Comparison of ENCODE assay signal across 9 cellular contexts in the genomic region with DNA sequence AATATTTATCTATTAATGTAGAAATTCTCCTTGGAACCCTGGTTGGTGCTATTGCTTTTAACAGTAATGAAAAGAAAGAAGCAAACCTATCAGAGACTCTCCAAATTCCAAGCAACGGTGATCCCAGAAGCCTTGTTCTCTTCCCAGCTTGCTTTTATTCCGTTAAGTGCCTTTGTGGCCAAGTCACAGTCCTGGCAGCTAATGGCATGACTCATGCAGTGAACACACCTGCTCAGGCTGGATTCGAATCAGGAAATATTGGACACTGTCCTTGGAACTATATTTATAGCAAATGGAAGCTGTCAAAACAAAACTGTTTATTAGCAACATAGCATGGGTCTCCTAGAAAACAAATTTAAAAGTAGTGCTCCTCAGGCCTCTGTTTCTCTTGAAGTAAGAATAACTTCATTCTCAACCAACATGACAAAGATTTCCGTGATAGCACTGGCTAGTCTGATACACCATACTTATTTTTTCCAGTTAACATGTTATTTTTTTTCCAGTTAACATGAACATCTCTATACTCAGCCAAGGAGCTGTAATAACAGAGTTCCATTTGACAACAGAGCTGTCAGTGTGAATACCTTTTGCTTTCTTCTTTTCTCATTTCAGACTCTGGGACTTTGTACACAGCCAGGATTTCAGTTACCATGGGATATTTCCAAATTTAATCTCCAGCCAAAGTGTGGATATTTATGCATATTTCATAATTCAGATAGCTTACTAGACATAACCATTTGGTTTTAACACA.
DNase-seq lines count a peak whose midpoint lies in the region; ATAC-seq and TF ChIP-seq lines count a peak whose summit lies in the region.
"Had no signal": no experiment of that assay in that cellular context is flagged by ENCODE, and none has a peak within 500 bp of the region (broad histone marks: within the 10 kb centered on the region; RNA-seq: fewer than 3 reads in every experiment).

No MANE protein-coding gene starts in this region.

- peak overlapping the region in 4 of 5 donors; percentile 22 to 62 (median 48) for H3K27ac ChIP-seq in adrenal gland
- H3K27ac ChIP-seq in vagina: no peak overlapping the region

- H3K4me3 ChIP-seq in adrenal gland (no peak overlapping the region), vagina (no peak overlapping the region)

- DNase-seq in Right ventricle myocardium inferior (ENCODE audit: missing footprints): no peak
- DNase-seq in cardiac septum (ENCODE audit: low spot score): no peak
- DNase-seq in adrenal gland: peak; percentile 68 to 92 (median 81)
- peak in 1 of 2 donors; percentile 43 for DNase-seq in left colon
- DNase-seq in vagina (ENCODE audit: extremely low spot score in 2 of 2): no peak
- no peak for DNase-seq in NCI-H82 treated with DMSO at 0.1 percent for 48 hours (lab: John Stamatoyannopoulos, UW; ENCODE audit: unreplicated experiment)
- DNase-seq: activated CD4-positive, alpha-beta T cell treated with anti-CD3 and anti-CD28 coated beads for 1 hour had no signal

- 18 to 25% (median 20%) methylated on average over 4 of the region's 4 CpGs for WGBS in adrenal gland, 4 donors

- H3K27me3 ChIP-seq in adrenal gland: no peaks in the 10 kb centered on the region
- no peaks in the 10 kb centered on the region for H3K27me3 ChIP-seq in vagina

- TF ChIP-seq POLR2A in adrenal gland (IDR thresholded peaks at IDR 0.05) (no peak), vagina (IDR thresholded peaks at IDR 0.05) (no peak)

- no peaks in the 10 kb centered on the region for H3K9me3 ChIP-seq in adrenal gland (replicated peaks in 1 of 3)
- H3K9me3 ChIP-seq in vagina: no peaks in the 10 kb centered on the region

- no peak for TF ChIP-seq CTCF in adrenal gland (IDR thresholded peaks at IDR 0.05)
- TF ChIP-seq CTCF in vagina (IDR thresholded peaks at IDR 0.05): no peak

- H3K36me3 ChIP-seq in adrenal gland (replicated peaks in 1 of 2) (no peaks in the 10 kb centered on the region), vagina (no peaks in the 10 kb centered on the region)

- intact Hi-C loops in Right ventricle myocardium inferior (cut with DNase I): no loop called here
- intact Hi-C loops in cardiac septum (cut with DNase I): loop anchor here (10.0 kb wide), 1 partner anchor 352 kb away; no protein-coding TSS in a partner anchor
- intact Hi-C loops in adrenal gland (cut with DNase I): no loop called here
- intact Hi-C loops in left colon (cut with DNase I, micrococcal nuclease): no loop called here
- intact Hi-C loops in vagina (cut with DNase I): no loop called here

- ATAC-seq in Right ventricle myocardium inferior (peak; percentile 88), left colon (peak; percentile 56), HG03469 (IDR thresholded peaks at IDR 0.05; ENCODE audit: unreplicated experiment) (no peak), HG03108 (IDR thresholded peaks at IDR 0.05; ENCODE audit: unreplicated experiment) (no peak)

- peaks cover 20 to 24% of the 10 kb centered on the region in 2 donors for H3K4me1 ChIP-seq in adrenal gland (replicated peaks in 1 of 2)
- H3K4me1 ChIP-seq in vagina: peaks cover 23% of the 10 kb centered on the region

Comparison
In these comparisons a context has a peak if more than half of its experiments do, and no peak if none do; other contexts are left out.
1. ATAC-seq: peak in Right ventricle myocardium inferior (single experiment) and left colon (single experiment); none in HG03469 (single experiment) and HG03108 (single experiment).
2. DNase-seq: peak in adrenal gland (7 of 7); none in Right ventricle myocardium inferior (single experiment), cardiac septum (single experiment), vagina (0 of 2) and NCI-H82 treated with DMSO at 0.1 percent for 48 hours (single experiment).